9 cellular contexts compared by ENCODE assay signal in genomic region chr2:33372940-33373553, GRCh38.
DNase-seq lines count a peak whose midpoint lies in the region; ATAC-seq, FAIRE-seq and TF ChIP-seq lines count a peak whose summit lies in the region.
"Had no signal": no experiment of that assay in that cellular context is flagged by ENCODE, and none has a peak within 500 bp of the region (broad histone marks: within the 10 kb centered on the region; RNA-seq: fewer than 3 reads in every experiment).

No MANE protein-coding gene starts in this region.

- CTCF ChIA-PET in PC-3 (lab: Charles Lee) = no interaction called here

- H4K20me1 ChIP-seq in PC-3 (ENCODE audit: low read length) = no peaks in the 10 kb centered on the region

- TF ChIP-seq CTCF in PC-3 (conservative IDR thresholded peaks at IDR 0.05; ENCODE audit: low read depth, low read length) (peak; percentile 90), neural crest cell (conservative IDR thresholded peaks at IDR 0.05) (peak; percentile 87)

- FAIRE-seq in endometrium (lab: Jason Lieb, UNC) = peak; percentile 31

- ATAC-seq in PC-3 = peak; percentile 45; the same call in 1 of the 2 replicates
- no peak for ATAC-seq in sciatic nerve

- H3K4me3 ChIP-seq in PC-3 (ENCODE audit: low read length) = no peak overlapping the region

- no TSS peak for BruUV-seq in PC-3 (replicated peaks; lab: Mats Ljungman, UMichigan)

- peak overlapping the region; percentile 50 for H3K27ac ChIP-seq in PC-3 (ENCODE audit: low read length)

- no peaks in the 10 kb centered on the region for H3K36me3 ChIP-seq in PC-3 (ENCODE audit: low read depth, low read length)

- H3K9me2 ChIP-seq in PC-3 (replicated peaks; ENCODE audit: low read length) = no peaks in the 10 kb centered on the region

- intact Hi-C loops in PC-3 (cut with micrococcal nuclease) (loop anchor here (1.0 to 10.0 kb wide), 4 partner anchors 71 to 598 kb away; no protein-coding TSS in a partner anchor), sciatic nerve (cut with DNase I) (no loop called here)

- H3K27ac Mint-ChIP-seq in neural crest cell (ENCODE audit: unreplicated experiment) = no peak overlapping the region

- no peaks in the 10 kb centered on the region for H3K79me2 ChIP-seq in PC-3 (ENCODE audit: low read length)

- H3K36me3 Mint-ChIP-seq in neural crest cell (ENCODE audit: low read depth) = no peaks in the 10 kb centered on the region

- no peaks in the 10 kb centered on the region for H3K27me3 Mint-ChIP-seq in neural crest cell (ENCODE audit: low read depth)
- H3K27me3 Mint-ChIP-seq: central memory CD8-positive, alpha-beta T cell had no signal

- no peak overlapping the region for H2AFZ ChIP-seq in PC-3 (ENCODE audit: low read length)

- H3K4me1 Mint-ChIP-seq in neural crest cell = no peaks in the 10 kb centered on the region
- H3K4me1 Mint-ChIP-seq: central memory CD8-positive, alpha-beta T cell had no signal

- H3K4me1 ChIP-seq in PC-3 (ENCODE audit: insufficient read depth, low read length) = peaks cover 8% of the 10 kb centered on the region; the same call in 1 of the 2 replicates

- no peaks in the 10 kb centered on the region for H3K27me3 ChIP-seq in PC-3 (ENCODE audit: low read length)

- POLR2A ChIA-PET in PC-3 (lab: Charles Lee; ENCODE audit: unreplicated experiment) = no interaction called here

- H3K9ac ChIP-seq in PC-3 (ENCODE audit: low read length) = peak overlapping the region; percentile 45

- DNase-seq in stimulated activated CD4-positive, alpha-beta T cell treated with anti-CD3 and anti-CD28 coated beads, Interleukin-2, amount 100 ng/mL, for 48 hours = peak; percentile 14 to 37
- no peak for DNase-seq in stimulated activated CD4-positive, alpha-beta T cell treated with anti-CD3 and anti-CD28 coated beads, Interleukin-1b, Interleukin-23, amount 100 ng/mL, for 48 hours
- peak; percentile 33 for DNase-seq in HPDE6-E6E7 (ENCODE audit: extremely low spot score)
- DNase-seq in PC-3 = peak; percentile 86
- no peak for DNase-seq in neural crest cell (ENCODE audit: low read depth, low spot score)
- DNase-seq in sciatic nerve (ENCODE audit: low spot score) = no peak
- no peak for DNase-seq in putamen (ENCODE audit: low spot score)

- no peaks in the 10 kb centered on the region for H3F3A ChIP-seq in PC-3 (ENCODE audit: low read length, unreplicated experiment)

- H3K4me2 ChIP-seq in PC-3 (ENCODE audit: low read length) = no peak overlapping the region

- no peaks in the 10 kb centered on the region for H3K9me3 Mint-ChIP-seq in neural crest cell
- H3K9me3 Mint-ChIP-seq: central memory CD8-positive, alpha-beta T cell had no signal

- H3K4me3 Mint-ChIP-seq in neural crest cell = no peak overlapping the region
- H3K4me3 Mint-ChIP-seq: central memory CD8-positive, alpha-beta T cell had no signal

- no peaks in the 10 kb centered on the region for H3K9me3 ChIP-seq in PC-3 (ENCODE audit: low read length)

Comparison
In these comparisons a context has a peak if more than half of its experiments do, and no peak if none do; other contexts are left out.
1. DNase-seq: peak in stimulated activated CD4-positive, alpha-beta T cell treated with anti-CD3 and anti-CD28 coated beads, Interleukin-2, amount 100 ng/mL, for 48 hours (2 of 2), HPDE6-E6E7 (single experiment) and PC-3 (single experiment); none in stimulated activated CD4-positive, alpha-beta T cell treated with anti-CD3 and anti-CD28 coated beads, Interleukin-1b, Interleukin-23, amount 100 ng/mL, for 48 hours (single experiment), neural crest cell (single experiment), sciatic nerve (single experiment) and putamen (single experiment).